ENCODE assay signal across 13 cellular contexts in the genomic region with DNA sequence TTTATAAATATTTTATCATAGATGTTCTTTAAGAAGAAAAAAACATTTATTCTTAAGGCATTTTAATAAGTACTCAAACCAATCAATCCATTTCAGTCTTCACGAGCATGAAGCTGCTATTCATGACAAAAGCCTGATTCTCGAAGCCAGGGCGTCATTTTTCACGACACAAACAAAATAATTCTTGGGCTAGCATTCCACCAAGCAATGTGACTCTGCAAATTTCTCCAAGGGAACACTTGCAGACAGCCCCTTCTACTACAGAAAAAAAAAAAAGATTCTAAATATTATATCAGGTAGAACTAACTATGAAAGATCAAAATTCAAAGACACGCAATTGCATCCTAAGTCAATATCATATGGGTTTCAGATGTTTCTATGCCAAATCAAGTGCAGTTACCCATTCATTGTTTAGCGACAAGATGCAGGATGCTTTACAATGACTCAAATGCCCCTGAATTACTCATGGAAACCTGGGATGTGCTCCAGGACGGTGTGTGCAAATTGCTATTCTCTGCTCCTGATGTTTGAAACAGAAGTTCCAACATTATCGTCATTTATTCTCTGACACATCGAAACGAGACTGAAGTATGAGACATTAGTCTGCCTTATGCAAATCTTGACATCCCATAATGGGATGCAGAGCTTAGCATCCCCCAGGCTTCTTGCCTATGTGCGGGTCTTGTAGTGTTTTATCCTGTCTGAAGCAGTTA.
DNase-seq lines count a peak whose midpoint lies in the region; FAIRE-seq and TF ChIP-seq lines count a peak whose summit lies in the region.
"Had no signal": no experiment of that assay in that cellular context is flagged by ENCODE, and none has a peak within 500 bp of the region (broad histone marks: within the 10 kb centered on the region; RNA-seq: fewer than 3 reads in every experiment).

No MANE protein-coding gene starts in this region.

- in situ Hi-C loops in astrocyte of the spinal cord (cut with HindIII; ENCODE audit: low sequenced_read_pairs): no loop called here

- no peak for DNase-seq in D721Med (ENCODE audit: insufficient read length, low spot score)
- DNase-seq in NCI-H226: peak; percentile 50
- peak; percentile 91 for DNase-seq in astrocyte of the spinal cord (ENCODE audit: low read depth, low spot score)
- peak; percentile 31 to 62 for DNase-seq in lung microvascular endothelial cell (ENCODE audit: low read depth in 2 of 2)
- no peak for DNase-seq in stimulated activated CD8-positive, alpha-beta memory T cell treated with anti-CD3 and anti-CD28 coated beads, Interleukin-4, amount 100 ng/mL, for 48 hours
- no peak for DNase-seq in erythroblast (lab: John Stamatoyannopoulos, UW)
- no peak for DNase-seq in nucleus accumbens (lab: John Stamatoyannopoulos, UW)
- no peak for DNase-seq in activated T-cell treated with anti-CD3 and anti-CD28 coated beads, Interleukin-2, amount 50 U/mL, for 1 hour
- DNase-seq: caudate nucleus; CD4-positive, CD25-positive, alpha-beta regulatory T cell; gastrocnemius medialis; NCI-H2081 had no signal

- TF ChIP-seq POLR2A in erythroblast (IDR thresholded peaks at IDR 0.05; ENCODE audit: low read length): no peak

- TF ChIP-seq CTCF in D721Med (IDR thresholded peaks at IDR 0.05; ENCODE audit: insufficient read depth, missing control alignments): no peak
- no peak for TF ChIP-seq CTCF in astrocyte of the spinal cord (IDR thresholded peaks at IDR 0.05; ENCODE audit: low read depth, low read length)

- no peak overlapping the region for H3K4me3 ChIP-seq in astrocyte of the spinal cord (ENCODE audit: low read depth, low read length)
- H3K4me3 ChIP-seq: gastrocnemius medialis had no signal

- peak; percentile 25 for FAIRE-seq in D721Med (lab: Jason Lieb, UNC)
- FAIRE-seq: H1 had no signal

Comparison
In these comparisons a context has a peak if more than half of its experiments do, and no peak if none do; other contexts are left out.
1. DNase-seq: peak in NCI-H226 (single experiment), astrocyte of the spinal cord (single experiment) and lung microvascular endothelial cell (2 of 2); none in D721Med (single experiment), stimulated activated CD8-positive, alpha-beta memory T cell treated with anti-CD3 and anti-CD28 coated beads, Interleukin-4, amount 100 ng/mL, for 48 hours (single experiment), erythroblast (0 of 2), nucleus accumbens (0 of 56) and activated T-cell treated with anti-CD3 and anti-CD28 coated beads, Interleukin-2, amount 50 U/mL, for 1 hour (single experiment).